Comparison of ENCODE assay signal across 18 cellular contexts in the genomic region with DNA sequence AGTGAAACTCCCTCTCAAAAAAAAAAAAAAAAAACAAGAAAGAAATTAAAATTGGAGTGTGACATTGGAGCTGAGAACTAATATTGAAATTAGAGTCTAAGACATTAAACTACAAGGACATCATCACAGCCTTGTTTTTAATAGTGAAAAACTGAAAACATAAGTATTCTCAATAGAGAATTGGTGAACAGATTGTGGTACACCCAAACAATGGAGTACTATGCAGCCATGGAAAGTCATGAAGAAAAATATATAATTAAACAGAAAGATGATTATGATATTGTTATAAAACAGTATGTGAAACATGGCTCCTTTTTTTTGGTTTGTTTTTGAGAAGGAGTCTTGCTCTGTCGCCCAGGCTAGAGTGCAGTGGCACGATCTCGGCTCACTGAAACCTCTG. TPM values are rescaled to one million over a fixed set of nuclear protein-coding genes. Genes with fewer than 3 reads are reported as not detected.
DNase-seq lines count a peak whose midpoint lies in the region; ATAC-seq and TF ChIP-seq lines count a peak whose summit lies in the region.
"Had no signal": no experiment of that assay in that cellular context is flagged by ENCODE, and none has a peak within 500 bp of the region (broad histone marks: within the 10 kb centered on the region; RNA-seq: fewer than 3 reads in every experiment).

No MANE protein-coding gene starts in this region.

- POLR2A ChIA-PET in SK-N-SH (lab: Yijun Ruan, JAX) = no interaction called here
- POLR2A ChIA-PET in HEK293 (lab: Yijun Ruan, JAX) = no interaction called here

- DNase-seq in SK-N-SH = no peak
- DNase-seq in dermis blood vessel endothelial cell = no peak
- no peak for DNase-seq in trophoblast cell
- DNase-seq: 8988T; ACHN; BE2C; C1 segment of cervical spinal cord; Caco-2; Calu3; CD4-positive, alpha-beta T cell; CD8-positive, alpha-beta T cell; DMS79 treated with DMSO at 0.1 percent for 48 hours; GF-D8 had no signal

- H3K27me3 ChIP-seq in SK-N-SH (ENCODE audit: insufficient read depth) (no peaks in the 10 kb centered on the region), trophoblast cell (ENCODE audit: insufficient read depth, low read length) (no peaks in the 10 kb centered on the region)
- H3K27me3 ChIP-seq: BE2C, BLaER1 had no signal

- H3K4me2 ChIP-seq in SK-N-SH (no peak overlapping the region), trophoblast cell (ENCODE audit: low read length) (no peak overlapping the region)
- H3K4me2 ChIP-seq: BLaER1 had no signal

- 95% methylated on average over 3 of the region's 3 CpGs for WGBS in SK-N-SH (ENCODE audit: low lambda C conversion rate)
- WGBS in trophoblast cell (ENCODE audit: extremely low coverage, insufficient coverage, insufficient read length) = no CpG with 5 or more reads among the region's 3 CpGs

- H2BK120ac ChIP-seq in trophoblast cell (ENCODE audit: insufficient read depth, low read length, poor library complexity) = no peak overlapping the region

- no peak overlapping the region for H3K23ac ChIP-seq in trophoblast cell (ENCODE audit: low read length)

- H3K9ac ChIP-seq in SK-N-SH (no peak overlapping the region), trophoblast cell (ENCODE audit: low read length) (no peak overlapping the region)
- H3K9ac ChIP-seq: BLaER1 had no signal

- TF ChIP-seq CTCF in SK-N-SH (IDR thresholded peaks at IDR 0.05) (no peak), HEK293 (tag by site-specific recombination; IDR thresholded peaks at IDR 0.05) (no peak)

- H3K9me2 ChIP-seq in SK-N-SH = no peaks in the 10 kb centered on the region

- H3K4me1 ChIP-seq in SK-N-SH (ENCODE audit: control insufficient read depth in 1 of 2, insufficient read depth in 2 of 2, low read depth in 1 of 2, low read length in 1 of 2) (peaks cover 0 to 4% of the 10 kb centered on the region in 2 experiments; a peak in 1 of 4 replicates), HEK293 (ENCODE audit: control insufficient read depth, insufficient read depth, low read length) (peaks cover 4% of the 10 kb centered on the region), trophoblast cell (ENCODE audit: control insufficient read depth in 1 of 2, insufficient read depth in 2 of 2, low read length in 2 of 2) (peaks cover 3% of the 10 kb centered on the region in 2 experiments)
- H3K4me1 ChIP-seq: BE2C, BLaER1, Caco-2 had no signal

- CTCF ChIA-PET in SK-N-SH (lab: Yijun Ruan, JAX) (interaction anchor here (0.9 to 1.3 kb wide), 2 partner anchors 10 to 12 kb away, joined by 3 to 9 read pairs; no protein-coding TSS in a partner anchor), HEK293 (lab: Yijun Ruan, JAX) (interaction anchor here (0.6 to 1.2 kb wide), 4 partner anchors 12 to 394 kb away, joined by 3 to 7 read pairs (median 3); no protein-coding TSS in a partner anchor)

- H4K91ac ChIP-seq in trophoblast cell (ENCODE audit: low read depth, low read length) = no peak overlapping the region

- no peak overlapping the region for H3K4me3 ChIP-seq in SK-N-SH (ENCODE audit: low read depth in 2 of 2, low read length in 1 of 2)
- H3K4me3 ChIP-seq in HEK293 (ENCODE audit: low read depth, low read length) = no peak overlapping the region
- H3K4me3 ChIP-seq in trophoblast cell (ENCODE audit: low read depth, low read length) = no peak overlapping the region
- H3K4me3 ChIP-seq: BLaER1 had no signal

- H2BK5ac ChIP-seq in trophoblast cell (ENCODE audit: low read depth, low read length, poor library complexity) = no peak overlapping the region

- no peak overlapping the region for H4K8ac ChIP-seq in trophoblast cell (ENCODE audit: low read depth, low read length)

- H3K4ac ChIP-seq in trophoblast cell (ENCODE audit: low read depth, low read length) = no peak overlapping the region

- H3K9me3 ChIP-seq in SK-N-SH (no peaks in the 10 kb centered on the region), HEK293 (ENCODE audit: control insufficient read depth, insufficient read depth, low read depth, low read length) (no peaks in the 10 kb centered on the region), trophoblast cell (ENCODE audit: insufficient read depth, low read depth, low read length) (no peaks in the 10 kb centered on the region)
- H3K9me3 ChIP-seq: BE2C, BLaER1, Caco-2 had no signal

- H3K36me3 ChIP-seq in SK-N-SH (replicated peaks in 1 of 2; ENCODE audit: control insufficient read depth in 1 of 2, insufficient read depth in 2 of 2, low read length in 1 of 2) (no peaks in the 10 kb centered on the region), HEK293 (ENCODE audit: control insufficient read depth in 2 of 2, insufficient read depth in 1 of 2, low read length in 2 of 2) (no peaks in the 10 kb centered on the region), trophoblast cell (ENCODE audit: control insufficient read depth in 1 of 2, insufficient read depth in 2 of 2, low read length in 2 of 2) (no peaks in the 10 kb centered on the region)
- H3K36me3 ChIP-seq: BE2C, BLaER1 had no signal

- TF ChIP-seq RAD21 in SK-N-SH (IDR thresholded peaks at IDR 0.05; ENCODE audit: low read length) = no peak

- H3K79me2 ChIP-seq in SK-N-SH (ENCODE audit: insufficient read depth) = no peaks in the 10 kb centered on the region
- H3K79me2 ChIP-seq in trophoblast cell (ENCODE audit: control insufficient read depth, insufficient read depth, low read length, poor library complexity) = no peaks in the 10 kb centered on the region

- H4K20me1 ChIP-seq in SK-N-SH (ENCODE audit: insufficient read depth) = no peaks in the 10 kb centered on the region
- H4K20me1 ChIP-seq: BLaER1 had no signal

- H3K79me1 ChIP-seq in trophoblast cell (ENCODE audit: low read length) = peaks cover 5% of the 10 kb centered on the region

- no peak overlapping the region for H2BK12ac ChIP-seq in trophoblast cell (ENCODE audit: low read length)

- H3K27ac ChIP-seq in SK-N-SH (ENCODE audit: low read depth in 2 of 2, low read length in 1 of 2) = no peak overlapping the region
- H3K27ac ChIP-seq in HEK293 (ENCODE audit: extremely low read depth, low read depth, low read length) = no peak overlapping the region
- H3K27ac ChIP-seq in trophoblast cell (ENCODE audit: low read depth, low read length) = no peak overlapping the region
- H3K27ac ChIP-seq: BLaER1 had no signal

- H4K12ac ChIP-seq in trophoblast cell (ENCODE audit: low read depth, low read length) = no peak overlapping the region

- H3F3A ChIP-seq in SK-N-SH (replicated peaks; ENCODE audit: insufficient read depth) = no peaks in the 10 kb centered on the region

- H3K18ac ChIP-seq in trophoblast cell (ENCODE audit: low read length) = no peak overlapping the region

- TF ChIP-seq EP300 in SK-N-SH (IDR thresholded peaks at IDR 0.05; ENCODE audit: borderline replicate concordance in 1 of 2, low read depth in 1 of 2, low read length in 1 of 2) = no peak

- no peak overlapping the region for H3K14ac ChIP-seq in trophoblast cell (ENCODE audit: low read length)

- no peak overlapping the region for H2AK5ac ChIP-seq in trophoblast cell (ENCODE audit: low read length)

- H2AFZ ChIP-seq in SK-N-SH (ENCODE audit: low read depth) (no peak overlapping the region), trophoblast cell (ENCODE audit: insufficient read depth, low read length, poor library complexity) (no peak overlapping the region)

- ATAC-seq in SK-N-SH treated with all-trans-retinoic acid at 6 μM for 48 hours = no peak
- ATAC-seq: CD8-positive, alpha-beta T cell had no signal

TF ChIP-seq in HEK293, 187 proteins besides CTCF, POLR2A, EP300 and RAD21:
- TF ChIP-seq ZNF146 (tag by site-specific recombination; IDR thresholded peaks at IDR 0.05) (peak; percentile 66), ZNF624 (tag by site-specific recombination; IDR thresholded peaks at IDR 0.05) (no peak)
TF ChIP-seq in HEK293: peak in this region for 1.

RNA-seq across cellular contexts. Expression of a gene that starts 43.4 kb away (rescaled TPM):
- polyA plus RNA-seq in SK-N-SH (2012; rRNA removed) = 0.02 TPM in 1 of 2 replicates, not detected in the other
- polyA plus RNA-seq in SK-N-SH (2012; cell fraction: cytosol; rRNA removed) = 0.01 TPM in 2 replicates
- 0.01 TPM in 1 of 2 replicates, not detected in the other for polyA plus RNA-seq in SK-N-SH (2012; cell fraction: nucleus; rRNA removed)
- total RNA-seq in dermis blood vessel endothelial cell = not detected in 2 replicates
- 2.6 and 3.2 TPM in 2 replicates for polyA plus RNA-seq in trophoblast cell (2013)
- total RNA-seq: A673; CD4-positive, alpha-beta T cell had no signal
- polyA plus RNA-seq: AG04450 had no signal

RNA-seq across cellular contexts. Expression of a gene that starts 43.8 kb away (rescaled TPM):
- polyA plus RNA-seq in SK-N-SH (2012; rRNA removed) = 52.3 and 56.1 TPM in 2 replicates
- polyA plus RNA-seq in SK-N-SH (2012; cell fraction: cytosol; rRNA removed) = 42.1 and 43.8 TPM in 2 replicates
- polyA plus RNA-seq in SK-N-SH (2012; cell fraction: nucleus; rRNA removed) = 120 and 128 TPM in 2 replicates
- 26.9 and 31.1 TPM in 2 replicates for total RNA-seq in dermis blood vessel endothelial cell
- polyA plus RNA-seq in trophoblast cell (2013) = 231 and 235 TPM in 2 replicates
